ENCODE assay signal across 1 cellular context in the genomic region with DNA sequence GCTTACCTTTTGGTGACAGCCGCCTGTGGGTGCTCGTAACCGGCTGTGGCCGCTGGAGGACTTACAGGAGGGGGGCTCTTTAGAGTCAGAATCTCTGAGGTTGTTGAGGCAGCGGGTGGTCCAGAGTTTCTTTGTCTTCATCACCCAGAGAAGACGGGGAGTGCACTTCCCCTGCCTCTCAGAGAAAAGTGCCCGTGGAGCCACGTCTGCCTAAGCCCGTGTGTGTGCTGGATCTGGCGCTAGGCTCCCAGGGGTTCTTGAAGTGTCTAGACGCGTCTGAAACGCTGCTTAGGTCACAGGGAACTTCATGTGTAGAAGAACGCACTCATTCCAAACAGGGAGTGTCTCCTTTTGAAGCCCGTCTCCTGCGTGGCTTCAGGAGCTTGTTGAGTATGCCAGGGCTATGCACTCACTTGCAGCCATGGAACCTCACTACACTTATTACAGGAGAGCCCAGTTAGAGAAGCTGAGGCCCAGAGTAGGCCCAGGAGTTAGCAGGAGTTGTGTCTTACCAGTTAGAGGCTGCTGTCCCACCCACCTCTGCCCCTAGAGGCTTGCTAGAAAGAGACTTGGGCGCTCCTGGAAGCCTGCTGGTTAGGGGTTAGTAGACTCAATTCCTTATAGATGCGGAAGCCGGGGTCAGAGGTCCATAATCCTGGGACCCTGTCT.
TF ChIP-seq lines count a peak whose summit lies in the region.

No MANE protein-coding gene starts in this region.

TF ChIP-seq in IMR-90, 13 proteins besides CTCF, POLR2A, EP300 and RAD21:
- TF ChIP-seq MXI1 (IDR thresholded peaks at IDR 0.05; ENCODE audit: borderline replicate concordance, low read depth, low read length) (0 out of 2 replicates have a peak, but pooled peaks have one; percentile 24), SMC3 (IDR thresholded peaks at IDR 0.05; ENCODE audit: low read depth, low read length) (peak; percentile 2; the same call in 1 of the 2 replicates)
- TF ChIP-seq, protein P1, sequence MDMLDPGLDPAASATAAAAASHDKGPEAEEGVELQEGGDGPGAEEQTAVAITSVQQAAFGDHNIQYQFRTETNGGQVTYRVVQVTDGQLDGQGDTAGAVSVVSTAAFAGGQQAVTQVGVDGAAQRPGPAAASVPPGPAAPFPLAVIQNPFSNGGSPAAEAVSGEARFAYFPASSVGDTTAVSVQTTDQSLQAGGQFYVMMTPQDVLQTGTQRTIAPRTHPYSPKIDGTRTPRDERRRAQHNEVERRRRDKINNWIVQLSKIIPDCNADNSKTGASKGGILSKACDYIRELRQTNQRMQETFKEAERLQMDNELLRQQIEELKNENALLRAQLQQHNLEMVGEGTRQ (IDR thresholded peaks at IDR 0.05; ENCODE audit: low read depth, low read length), result no peak
